23 cellular contexts compared by ENCODE assay signal in genomic region chr17:78767806-78768205, GRCh38. TPM values are rescaled to one million over a fixed set of nuclear protein-coding genes. Genes with fewer than 3 reads are reported as not detected.
DNase-seq lines count a peak whose midpoint lies in the region; ATAC-seq and TF ChIP-seq lines count a peak whose summit lies in the region.
"Had no signal": no experiment of that assay in that cellular context is flagged by ENCODE, and none has a peak within 500 bp of the region (broad histone marks: within the 10 kb centered on the region; RNA-seq: fewer than 3 reads in every experiment).

No MANE protein-coding gene starts in this region.

- no peak overlapping the region for H3K4me3 ChIP-seq in BLaER1 treated with 17β-estradiol and CSF1 and Interleukin-3, amounts not matched to agents 10 nM and 100 nM
- H3K4me3 ChIP-seq in GM08714 (ENCODE audit: low read length) (peak overlapping the region; percentile 34; the same call in 1 of the 2 replicates), OCI-LY3 (ENCODE audit: low read length) (no peak overlapping the region), neutrophil (ENCODE audit: low read depth in 1 of 2, low read length in 1 of 2) (no peak overlapping the region)
- H3K4me3 ChIP-seq: esophagus muscularis mucosa, pancreas, thyroid gland had no signal

- no peak for ATAC-seq in HG03460 (IDR thresholded peaks at IDR 0.05; ENCODE audit: unreplicated experiment)
- ATAC-seq: activated T-cell treated with anti-CD3 and anti-CD28 coated beads, Interleukin-2, amount 50 U/mL, for 4 hours; natural killer cell; pancreas; sciatic nerve; stimulated activated memory B cell treated with anti-CD40 and anti-IgM and Interleukin-4, amounts not matched to agents 10 μg/mL and 1 μg/mL and 100 μg/mL, for 72 hours had no signal

- POLR2A ChIA-PET in activated CD4-positive, alpha-beta memory T cell treated with anti-CD3 and anti-CD28 coated beads, Interleukin-2, amount 10 ng/mL, durations not matched to agents 7 days and 5 days (lab: Charles Lee) = interaction anchor here (1.0 to 31.8 kb wide), 6 partner anchors 7 to 54 kb away, joined by 4 to 861 read pairs (median 10); partner anchors contain the start of gene CYTH1

- TF ChIP-seq CTCF in OCI-LY3 (IDR thresholded peaks at IDR 0.05; ENCODE audit: low read depth, low read length) (no peak), neutrophil (IDR thresholded peaks at IDR 0.05) (no peak)

- H3K9me3 ChIP-seq in BLaER1 treated with 17β-estradiol and CSF1 and Interleukin-3, amounts not matched to agents 10 nM and 100 nM (replicated peaks in 1 of 11) = no peaks in the 10 kb centered on the region
- H3K9me3 ChIP-seq in OCI-LY3 (ENCODE audit: insufficient read depth, low read length) = no peaks in the 10 kb centered on the region
- H3K9me3 ChIP-seq in neutrophil = no peaks in the 10 kb centered on the region
- H3K9me3 ChIP-seq: esophagus muscularis mucosa, pancreas, thyroid gland had no signal

- no peak overlapping the region for H3K9ac ChIP-seq in BLaER1 treated with 17β-estradiol and CSF1 and Interleukin-3, amounts not matched to agents 10 nM and 100 nM
- H3K9ac ChIP-seq in OCI-LY3 (ENCODE audit: low read length) = no peak overlapping the region

- H3K4me1 Mint-ChIP-seq in activated CD4-positive, alpha-beta memory T cell treated with anti-CD3 and anti-CD28 coated beads, Interleukin-2, amount 10 ng/mL, durations not matched to agents 7 days and 5 days = peaks cover 47% of the 10 kb centered on the region

- H3K36me3 Mint-ChIP-seq in activated CD4-positive, alpha-beta memory T cell treated with anti-CD3 and anti-CD28 coated beads, Interleukin-2, amount 10 ng/mL, durations not matched to agents 7 days and 5 days (ENCODE audit: low read depth) = peaks cover 25% of the 10 kb centered on the region
- H3K36me3 Mint-ChIP-seq: natural killer cell had no signal

- 0 out of 22 replicates have a peak overlapping the region, but pooled peaks of 1 of the 11 experiments have one; percentile 20 for H3K27ac ChIP-seq in BLaER1 treated with 17β-estradiol and CSF1 and Interleukin-3, amounts not matched to agents 10 nM and 100 nM
- no peak overlapping the region for H3K27ac ChIP-seq in OCI-LY3 (ENCODE audit: low read length)
- peak overlapping the region; percentile 46 for H3K27ac ChIP-seq in neutrophil
- H3K27ac ChIP-seq: esophagus muscularis mucosa, pancreas, thyroid gland had no signal

- H3K27me3 Mint-ChIP-seq in activated CD4-positive, alpha-beta memory T cell treated with anti-CD3 and anti-CD28 coated beads, Interleukin-2, amount 10 ng/mL, durations not matched to agents 7 days and 5 days = no peaks in the 10 kb centered on the region
- H3K27me3 Mint-ChIP-seq: activated naive CD4-positive, alpha-beta T cell treated with anti-CD3 and anti-CD28 coated beads, Interleukin-2, amount 10 ng/mL, durations not matched to agents 7 days and 5 days; stimulated activated memory B cell treated with anti-CD40 and anti-IgM and Interleukin-4, amounts not matched to agents 10 μg/mL and 1 μg/mL and 100 μg/mL, for 72 hours had no signal

- H3K36me3 ChIP-seq in BLaER1 treated with 17β-estradiol and CSF1 and Interleukin-3, amounts not matched to agents 10 nM and 100 nM = peaks cover 0 to 37% (median 14%) of the 10 kb centered on the region in 11 experiments; a peak in 13 of 22 replicates
- H3K36me3 ChIP-seq in OCI-LY3 (replicated peaks; ENCODE audit: low read depth, low read length) (peaks cover 3% of the 10 kb centered on the region), neutrophil (no peaks in the 10 kb centered on the region)
- H3K36me3 ChIP-seq: esophagus muscularis mucosa, pancreas, thyroid gland had no signal

- H2AFZ ChIP-seq in OCI-LY3 (ENCODE audit: low read depth, low read length) = no peak overlapping the region

- DNase-seq in activated CD4-positive, alpha-beta memory T cell treated with anti-CD3 and anti-CD28 coated beads, Interleukin-2, amount 10 ng/mL, durations not matched to agents 7 days and 5 days = no peak
- no peak for DNase-seq in RPMI8226
- DNase-seq: activated T-cell treated with anti-CD3 and anti-CD28 coated beads, Interleukin-2, amount 50 U/mL, for 4 hours; aorta; central memory CD4-positive, alpha-beta T cell; DMS79 treated with DMSO at 0.1 percent for 48 hours; HCEC 1CT; mesendoderm; natural killer cell; NCI-H1436; NCI-H226; pancreas; T-helper 9 cell; thyroid gland had no signal

- H3K27ac Mint-ChIP-seq in activated CD4-positive, alpha-beta memory T cell treated with anti-CD3 and anti-CD28 coated beads, Interleukin-2, amount 10 ng/mL, durations not matched to agents 7 days and 5 days = no peak overlapping the region
- H3K27ac Mint-ChIP-seq: activated naive CD4-positive, alpha-beta T cell treated with anti-CD3 and anti-CD28 coated beads, Interleukin-2, amount 10 ng/mL, durations not matched to agents 7 days and 5 days; natural killer cell; stimulated activated memory B cell treated with anti-CD40 and anti-IgM and Interleukin-4, amounts not matched to agents 10 μg/mL and 1 μg/mL and 100 μg/mL, for 72 hours had no signal

- no peaks in the 10 kb centered on the region for H3K27me3 ChIP-seq in BLaER1 treated with 17β-estradiol and CSF1 and Interleukin-3, amounts not matched to agents 10 nM and 100 nM
- H3K27me3 ChIP-seq in OCI-LY3 (ENCODE audit: low read depth, low read length) (no peaks in the 10 kb centered on the region), neutrophil (no peaks in the 10 kb centered on the region)
- H3K27me3 ChIP-seq: esophagus muscularis mucosa, pancreas, thyroid gland had no signal

- no peak overlapping the region for H3K4me3 Mint-ChIP-seq in activated CD4-positive, alpha-beta memory T cell treated with anti-CD3 and anti-CD28 coated beads, Interleukin-2, amount 10 ng/mL, durations not matched to agents 7 days and 5 days
- H3K4me3 Mint-ChIP-seq: activated naive CD4-positive, alpha-beta T cell treated with anti-CD3 and anti-CD28 coated beads, Interleukin-2, amount 10 ng/mL, durations not matched to agents 7 days and 5 days; activated T-cell treated with anti-CD3 and anti-CD28 coated beads, Interleukin-2, amount 50 U/mL, for 4 hours; natural killer cell; stimulated activated memory B cell treated with anti-CD40 and anti-IgM and Interleukin-4, amounts not matched to agents 10 μg/mL and 1 μg/mL and 100 μg/mL, for 72 hours had no signal

- no peaks in the 10 kb centered on the region for H3K9me3 Mint-ChIP-seq in activated CD4-positive, alpha-beta memory T cell treated with anti-CD3 and anti-CD28 coated beads, Interleukin-2, amount 10 ng/mL, durations not matched to agents 7 days and 5 days
- H3K9me3 Mint-ChIP-seq: activated naive CD4-positive, alpha-beta T cell treated with anti-CD3 and anti-CD28 coated beads, Interleukin-2, amount 10 ng/mL, durations not matched to agents 7 days and 5 days; activated T-cell treated with anti-CD3 and anti-CD28 coated beads, Interleukin-2, amount 50 U/mL, for 4 hours; natural killer cell; stimulated activated memory B cell treated with anti-CD40 and anti-IgM and Interleukin-4, amounts not matched to agents 10 μg/mL and 1 μg/mL and 100 μg/mL, for 72 hours had no signal

- CTCF ChIA-PET in activated CD4-positive, alpha-beta memory T cell treated with anti-CD3 and anti-CD28 coated beads, Interleukin-2, amount 10 ng/mL, durations not matched to agents 7 days and 5 days (lab: Charles Lee) = interaction anchor here (0.7 to 3.9 kb wide), 7 partner anchors 9 to 54 kb away, joined by 3 to 20 read pairs (median 6); no protein-coding TSS in a partner anchor

- H4K20me1 ChIP-seq in BLaER1 treated with 17β-estradiol and CSF1 and Interleukin-3, amounts not matched to agents 10 nM and 100 nM = peaks cover 42 to 100% (median 94%) of the 10 kb centered on the region in 11 experiments
- H4K20me1 ChIP-seq in OCI-LY3 (ENCODE audit: insufficient read depth, low read length) = peaks cover 70% of the 10 kb centered on the region

- H3K4me1 ChIP-seq in BLaER1 treated with 17β-estradiol and CSF1 and Interleukin-3, amounts not matched to agents 10 nM and 100 nM = peaks cover 49 to 100% (median 84%) of the 10 kb centered on the region in 10 experiments
- peaks cover 47% of the 10 kb centered on the region for H3K4me1 ChIP-seq in OCI-LY3 (ENCODE audit: low read length)
- peaks cover 7 to 36% of the 10 kb centered on the region in 2 experiments for H3K4me1 ChIP-seq in neutrophil (ENCODE audit: control insufficient read depth in 1 of 2, insufficient read depth in 1 of 2, low read depth in 1 of 2, low read length in 1 of 2)

- H3K4me2 ChIP-seq in BLaER1 treated with 17β-estradiol and CSF1 and Interleukin-3, amounts not matched to agents 10 nM and 100 nM = peak overlapping the region in 9 of 11 experiments; percentile 31 to 100 (median 53); a peak in 12 of 22 replicates
- H3K4me2 ChIP-seq in OCI-LY3 (ENCODE audit: low read length) = peak overlapping the region; percentile 50

- peaks cover 100% of the 10 kb centered on the region for H3K79me2 ChIP-seq in OCI-LY3 (ENCODE audit: low read length)

RNA-seq across cellular contexts. Expression of gene CYTH1, which starts 14.3 kb away (rescaled TPM):
- 100 to 1,000 TPM; 288 to 309 TPM for total RNA-seq in activated CD4-positive, alpha-beta memory T cell treated with anti-CD3 and anti-CD28 coated beads, Interleukin-2, amount 10 ng/mL, durations not matched to agents 7 days and 5 days
